In genomic region chr4:105280338-105280809, GRCh38 we compare ENCODE assay signal across 12 cellular contexts.
DNase-seq lines count a peak whose midpoint lies in the region; ATAC-seq and TF ChIP-seq lines count a peak whose summit lies in the region.
"Had no signal": no experiment of that assay in that cellular context is flagged by ENCODE, and none has a peak within 500 bp of the region (broad histone marks: within the 10 kb centered on the region; RNA-seq: fewer than 3 reads in every experiment).

No MANE protein-coding gene starts in this region.

- no peak overlapping the region for H3K4me3 Mint-ChIP-seq in memory B cell
- H3K4me3 Mint-ChIP-seq: mesothelial cell of epicardium; stimulated activated naive B cell treated with anti-CD40 and anti-IgM and Interleukin-4, amounts not matched to agents 10 μg/mL and 1 μg/mL and 100 μg/mL, for 72 hours had no signal

- H3K56ac ChIP-seq in IMR-90 (ENCODE audit: extremely low read depth, insufficient read depth, low read length) = no peak overlapping the region

- peak overlapping the region; percentile 60 for H2BK5ac ChIP-seq in IMR-90 (ENCODE audit: low read depth, low read length, poor library complexity, severe bottlenecking)

- H3K9me2 ChIP-seq in Karpas-422 (replicated peaks; ENCODE audit: insufficient read depth, low read length) = no peaks in the 10 kb centered on the region

- H3K27me3 Mint-ChIP-seq in memory B cell = no peaks in the 10 kb centered on the region
- H3K27me3 Mint-ChIP-seq: stimulated activated naive B cell treated with anti-CD40 and anti-IgM and Interleukin-4, amounts not matched to agents 10 μg/mL and 1 μg/mL and 100 μg/mL, for 72 hours had no signal

- POLR2A ChIA-PET in IMR-90 (lab: Charles Lee; ENCODE audit: unreplicated experiment) = no interaction called here

- peaks cover 10% of the 10 kb centered on the region for H3K4me1 Mint-ChIP-seq in memory B cell
- H3K4me1 Mint-ChIP-seq: mesothelial cell of epicardium had no signal

- H3K4me2 ChIP-seq in IMR-90 (ENCODE audit: low read depth, low read length) (no peak overlapping the region; the same call in 1 of the 2 replicates), Karpas-422 (ENCODE audit: low read depth, low read length, poor library complexity, severe bottlenecking) (no peak overlapping the region)

- H3K23ac ChIP-seq in IMR-90 (ENCODE audit: low read depth, low read length) = peak overlapping the region; percentile 33; the same call in 1 of the 2 replicates

- ATAC-seq in IMR-90 (ENCODE audit: low read depth) (peak; percentile 95), memory B cell (ENCODE audit: low read depth) (no peak)
- ATAC-seq: stimulated activated naive B cell treated with anti-CD40 and anti-IgM and Interleukin-4, amounts not matched to agents 10 μg/mL and 1 μg/mL and 100 μg/mL, for 72 hours had no signal

- intact Hi-C loops in IMR-90 (cut with micrococcal nuclease) = loop anchor here (2.0 to 5.0 kb wide), 2 partner anchors 134 to 192 kb away; partner anchors contain the start of genes PPA2 and TET2

- BruUV-seq in IMR-90 (replicated peaks; lab: Mats Ljungman, UMichigan) = no TSS peak

- H3K9ac ChIP-seq in IMR-90 (ENCODE audit: low read depth, low read length) = no peak overlapping the region
- no peak overlapping the region for H3K9ac ChIP-seq in Karpas-422 (ENCODE audit: low read length)

- H3K27me3 ChIP-seq in IMR-90 (ENCODE audit: control insufficient read depth, insufficient read depth, low read length) (no peaks in the 10 kb centered on the region), WERI-Rb-1 (ENCODE audit: insufficient read depth, low read depth, severe bottlenecking) (no peaks in the 10 kb centered on the region), Karpas-422 (ENCODE audit: low read length) (no peaks in the 10 kb centered on the region)
- H3K27me3 ChIP-seq: SJSA1 had no signal

- H3K4me3 ChIP-seq in IMR-90 (ENCODE audit: insufficient read depth, low read depth, low read length) (no peak overlapping the region), WERI-Rb-1 (ENCODE audit: low read depth, low read length) (no peak overlapping the region), Karpas-422 (ENCODE audit: low read length) (no peak overlapping the region)
- H3K4me3 ChIP-seq: SJSA1 had no signal

- H2AFZ ChIP-seq in IMR-90 (replicated peaks; ENCODE audit: low read length, poor library complexity) (peak overlapping the region; percentile 26), Karpas-422 (ENCODE audit: low read length) (no peak overlapping the region)

- H3K9me3 Mint-ChIP-seq in memory B cell = peaks cover 2% of the 10 kb centered on the region
- H3K9me3 Mint-ChIP-seq: mesothelial cell of epicardium had no signal

- H3K79me1 ChIP-seq in IMR-90 (ENCODE audit: low read depth in 1 of 2, low read length in 2 of 2) = no peaks in the 10 kb centered on the region

- H3K27ac Mint-ChIP-seq in memory B cell = peak overlapping the region; percentile 81
- H3K27ac Mint-ChIP-seq: mesothelial cell of epicardium; stimulated activated naive B cell treated with anti-CD40 and anti-IgM and Interleukin-4, amounts not matched to agents 10 μg/mL and 1 μg/mL and 100 μg/mL, for 72 hours had no signal

- no peak for TF ChIP-seq RAD21 in IMR-90 (IDR thresholded peaks at IDR 0.05; ENCODE audit: low read length)

- H2BK120ac ChIP-seq in IMR-90 (ENCODE audit: low read depth, low read length) = no peak overlapping the region

- no peak overlapping the region for H2AK9ac ChIP-seq in IMR-90 (replicated peaks; ENCODE audit: low read depth, low read length, poor library complexity)

- no peak overlapping the region for H4K5ac ChIP-seq in IMR-90 (ENCODE audit: low read depth, low read length)

- no peaks in the 10 kb centered on the region for H3K9me3 ChIP-seq in IMR-90 (ENCODE audit: control insufficient read depth, insufficient read depth, low read length)
- no peaks in the 10 kb centered on the region for H3K9me3 ChIP-seq in WERI-Rb-1 (ENCODE audit: severe bottlenecking)
- no peaks in the 10 kb centered on the region for H3K9me3 ChIP-seq in Karpas-422 (ENCODE audit: low read length)
- H3K9me3 ChIP-seq: SJSA1 had no signal

- no peak overlapping the region for H3K18ac ChIP-seq in IMR-90 (ENCODE audit: low read depth, low read length)

- dilution Hi-C loops in IMR-90 (cut with HindIII; ENCODE audit: low sequenced_read_pairs, unreplicated experiment) = no loop called here

- H2BK20ac ChIP-seq in IMR-90 (ENCODE audit: low read depth, low read length) = no peak overlapping the region

- no peak overlapping the region for H2AK5ac ChIP-seq in IMR-90 (ENCODE audit: low read depth, low read length)

- peak; percentile 77 for DNase-seq in AG20443 (ENCODE audit: low spot score)
- peak; percentile 97 for DNase-seq in IMR-90
- peak; percentile 20 for DNase-seq in dermis blood vessel endothelial cell
- no peak for DNase-seq in memory B cell (ENCODE audit: low spot score in 2 of 2)
- DNase-seq in DMS114 treated with DMSO at 0.1 percent for 48 hours (lab: John Stamatoyannopoulos, UW; ENCODE audit: unreplicated experiment) = no peak
- no peak for DNase-seq in WERI-Rb-1
- no peak for DNase-seq in HuH-7 (ENCODE audit: low spot score)
- DNase-seq in Karpas-422 = no peak
- DNase-seq: stimulated activated CD4-positive, alpha-beta T cell treated with anti-CD3 and anti-CD28 coated beads, Interleukin-15, amount 100 ng/mL, for 24 hours; stimulated activated naive B cell treated with anti-CD40 and anti-IgM and Interleukin-4, amounts not matched to agents 10 μg/mL and 1 μg/mL and 100 μg/mL, for 72 hours had no signal

- H3K4ac ChIP-seq in IMR-90 (ENCODE audit: low read depth, low read length) = peak overlapping the region; percentile 75

- peaks cover 8% of the 10 kb centered on the region for H3K9me1 ChIP-seq in IMR-90 (ENCODE audit: insufficient read depth, low read length)

- no peak overlapping the region for H2BK15ac ChIP-seq in IMR-90 (ENCODE audit: low read depth, low read length)

- CTCF ChIA-PET in IMR-90 (lab: Yijun Ruan, JAX) = no interaction called here

- H3K27ac ChIP-seq in IMR-90 (ENCODE audit: insufficient read depth, low read length) (peak overlapping the region; percentile 59), WERI-Rb-1 (no peak overlapping the region), Karpas-422 (ENCODE audit: low read length) (no peak overlapping the region)
- H3K27ac ChIP-seq: SJSA1 had no signal

- TF ChIP-seq POLR2A in IMR-90 (IDR thresholded peaks at IDR 0.05; ENCODE audit: low read depth, low read length) = no peak

- H4K20me1 ChIP-seq in IMR-90 (ENCODE audit: insufficient read depth, low read length) (peaks cover 10% of the 10 kb centered on the region; the same call in 1 of the 2 replicates), Karpas-422 (ENCODE audit: insufficient read depth, low read depth, low read length) (no peaks in the 10 kb centered on the region)

- in situ Hi-C loops in IMR-90 (cut with MboI; ENCODE audit: low sequenced_read_pairs) = no loop called here

- H3K79me2 ChIP-seq in Karpas-422 (ENCODE audit: low read length) = no peaks in the 10 kb centered on the region

- H3K4me1 ChIP-seq in IMR-90 (ENCODE audit: control insufficient read depth, insufficient read depth, low read length) (peaks cover 8% of the 10 kb centered on the region), Karpas-422 (ENCODE audit: low read length) (peaks cover 16% of the 10 kb centered on the region)

- H3K36me3 ChIP-seq in IMR-90 (ENCODE audit: control insufficient read depth, insufficient read depth, low read length) = peaks cover 12% of the 10 kb centered on the region
- H3K36me3 ChIP-seq in WERI-Rb-1 = peaks cover 10% of the 10 kb centered on the region
- H3K36me3 ChIP-seq in Karpas-422 (ENCODE audit: insufficient read depth, low read length) = peaks cover 9% of the 10 kb centered on the region; the same call in 1 of the 2 replicates

- H4K91ac ChIP-seq in IMR-90 (ENCODE audit: insufficient read depth, low read depth, low read length) = no peak overlapping the region

- peaks cover 14% of the 10 kb centered on the region for H3K36me3 Mint-ChIP-seq in memory B cell

- H4K8ac ChIP-seq in IMR-90 (ENCODE audit: low read depth in 2 of 2, low read length in 2 of 2) = no peak overlapping the region

- TF ChIP-seq CTCF in IMR-90 (conservative IDR thresholded peaks at IDR 0.05; ENCODE audit: low read depth, low read length) = no peak
- no peak for TF ChIP-seq CTCF in WERI-Rb-1 (IDR thresholded peaks at IDR 0.05; ENCODE audit: low read depth, low read length)

- peak overlapping the region; percentile 66; the same call in 1 of the 2 replicates for H3K14ac ChIP-seq in IMR-90 (replicated peaks; ENCODE audit: low read depth, low read length)

TF ChIP-seq in IMR-90, 13 proteins besides CTCF, POLR2A, EP300 and RAD21:
- TF ChIP-seq RCOR1 (IDR thresholded peaks at IDR 0.05; ENCODE audit: insufficient replicate concordance, low read length) (peak; percentile 62), ELK1 (IDR thresholded peaks at IDR 0.05; ENCODE audit: borderline replicate concordance, low read depth, low read length) (no peak), FOS (IDR thresholded peaks at IDR 0.05; ENCODE audit: low read depth, low read length) (0 out of 2 replicates have a peak, but pooled peaks have one; percentile 26), CEBPB (IDR thresholded peaks at IDR 0.05; ENCODE audit: low read depth, low read length) (peak; percentile 51), USF2 (IDR thresholded peaks at IDR 0.05; ENCODE audit: low read depth, low read length) (no peak)
TF ChIP-seq in IMR-90: peak in this region for 3.

Comparison
In these comparisons a context has a peak if more than half of its experiments do, and no peak if none do; other contexts are left out.
1. DNase-seq: peak in AG20443 (single experiment), IMR-90 (single experiment) and dermis blood vessel endothelial cell (single experiment); none in memory B cell (0 of 2), DMS114 treated with DMSO at 0.1 percent for 48 hours (single experiment), WERI-Rb-1 (single experiment), HuH-7 (single experiment) and Karpas-422 (single experiment).